11 cellular contexts compared by ENCODE assay signal in the genomic region with DNA sequence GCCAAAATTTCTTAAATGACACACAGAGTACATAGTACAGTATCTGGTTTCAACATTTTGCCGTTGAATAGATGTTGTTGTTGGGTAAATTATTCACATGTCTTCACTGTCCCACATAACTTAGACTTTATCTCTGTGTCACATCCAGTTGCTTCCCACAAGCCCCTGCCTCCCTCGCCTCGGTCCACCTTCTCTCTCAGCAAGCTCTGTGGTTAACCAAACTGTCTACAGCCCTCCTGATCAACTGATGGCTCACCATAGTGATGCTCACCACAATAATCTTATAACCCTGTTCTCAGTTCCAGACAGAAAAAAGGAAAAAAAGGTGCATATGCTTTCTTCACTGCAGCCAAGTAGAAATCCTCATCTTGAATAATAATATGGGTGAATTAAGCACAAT. TPM values are rescaled to one million over a fixed set of nuclear protein-coding genes. Genes with fewer than 3 reads are reported as not detected.
DNase-seq lines count a peak whose midpoint lies in the region; ATAC-seq and TF ChIP-seq lines count a peak whose summit lies in the region.
"Had no signal": no experiment of that assay in that cellular context is flagged by ENCODE, and none has a peak within 500 bp of the region (broad histone marks: within the 10 kb centered on the region; RNA-seq: fewer than 3 reads in every experiment).

No MANE protein-coding gene starts in this region.

- H3K36me3 ChIP-seq in WERI-Rb-1, result no peaks in the 10 kb centered on the region
- H3K36me3 ChIP-seq: gastroesophageal sphincter, uterus had no signal

- peak; percentile 46 for DNase-seq in Daoy (ENCODE audit: low read depth)
- DNase-seq in activated naive CD4-positive, alpha-beta T cell treated with anti-CD3 and anti-CD28 coated beads, Interleukin-2, amount 50 U/mL, for 16 hours, result peak; percentile 14
- no peak for DNase-seq in NCI-H748 treated with DMSO at 0.1 percent for 48 hours (lab: John Stamatoyannopoulos, UW)
- DNase-seq in DMS 273 (lab: John Stamatoyannopoulos, UW; ENCODE audit: unreplicated experiment), result no peak
- DNase-seq in WERI-Rb-1, result no peak
- DNase-seq: CD4-positive, CD25-positive, alpha-beta regulatory T cell; uterus had no signal

- H3K27me3 ChIP-seq in WERI-Rb-1 (ENCODE audit: insufficient read depth, low read depth, severe bottlenecking), result peaks cover 10% of the 10 kb centered on the region
- H3K27me3 ChIP-seq: gastroesophageal sphincter, uterus had no signal

- no peak overlapping the region for H3K27ac ChIP-seq in WERI-Rb-1
- H3K27ac ChIP-seq: gastroesophageal sphincter, uterus had no signal

- peak; percentile 84 for ATAC-seq in GM21381 (IDR thresholded peaks at IDR 0.05; ENCODE audit: unreplicated experiment)
- peak; percentile 87 for ATAC-seq in HG03460 (IDR thresholded peaks at IDR 0.05; ENCODE audit: unreplicated experiment)
- ATAC-seq in HG02763 (IDR thresholded peaks at IDR 0.05; ENCODE audit: unreplicated experiment), result no peak
- ATAC-seq: gastroesophageal sphincter had no signal

- no peaks in the 10 kb centered on the region for H3K9me3 ChIP-seq in WERI-Rb-1 (ENCODE audit: severe bottlenecking)
- H3K9me3 ChIP-seq: gastroesophageal sphincter, uterus had no signal

- no peak overlapping the region for H3K4me3 ChIP-seq in WERI-Rb-1 (ENCODE audit: low read depth, low read length)
- H3K4me3 ChIP-seq: gastroesophageal sphincter, uterus had no signal

- TF ChIP-seq CTCF in WERI-Rb-1 (IDR thresholded peaks at IDR 0.05; ENCODE audit: low read depth, low read length), result no peak

RNA-seq across cellular contexts. Expression of a gene that starts 23.0 kb away (rescaled TPM):
- not detected in 2 replicates for total RNA-seq in Daoy (2014; rRNA removed; shearing (Covaris generic))
- total RNA-seq: gastroesophageal sphincter, uterus had no signal

RNA-seq across cellular contexts. Expression of a gene that starts 35.1 kb away (rescaled TPM):
- not detected in 2 replicates for total RNA-seq in Daoy (2014; rRNA removed; shearing (Covaris generic))
- total RNA-seq: CD4-positive, CD25-positive, alpha-beta regulatory T cell; gastroesophageal sphincter had no signal

Comparison
In these comparisons a context has a peak if more than half of its experiments do, and no peak if none do; other contexts are left out.
1. DNase-seq: peak in Daoy (single experiment) and activated naive CD4-positive, alpha-beta T cell treated with anti-CD3 and anti-CD28 coated beads, Interleukin-2, amount 50 U/mL, for 16 hours (single experiment); none in NCI-H748 treated with DMSO at 0.1 percent for 48 hours (single experiment), DMS 273 (single experiment) and WERI-Rb-1 (single experiment).